31 cellular contexts compared by ENCODE assay signal in the genomic region with DNA sequence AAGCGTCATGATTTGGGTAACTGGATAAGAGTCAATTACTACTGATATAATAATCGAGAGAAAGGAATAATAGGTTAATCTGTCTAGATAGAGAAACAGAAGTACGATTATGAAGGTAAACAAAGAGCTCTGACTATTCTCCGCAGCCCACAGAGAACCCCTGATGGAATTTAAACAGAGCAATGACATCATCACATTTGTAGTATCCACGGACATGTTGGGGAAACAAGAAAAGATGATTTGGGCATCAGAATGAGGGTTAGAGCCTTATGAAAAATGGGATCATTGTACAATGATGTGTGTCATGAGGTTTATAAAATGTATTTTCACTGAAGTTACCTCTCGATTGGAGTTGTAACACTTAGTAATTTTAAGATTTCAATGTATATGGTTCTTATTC.
DNase-seq lines count a peak whose midpoint lies in the region; ATAC-seq, FAIRE-seq and TF ChIP-seq lines count a peak whose summit lies in the region.
"Had no signal": no experiment of that assay in that cellular context is flagged by ENCODE, and none has a peak within 500 bp of the region (broad histone marks: within the 10 kb centered on the region; RNA-seq: fewer than 3 reads in every experiment).

No MANE protein-coding gene starts in this region.

- TF ChIP-seq EP300 in HepG2 (IDR thresholded peaks at IDR 0.05; ENCODE audit: low read depth in 2 of 2, low read length in 2 of 2) = no peak
- TF ChIP-seq EP300 in HepG2 (CRISPR knock-in tag; IDR thresholded peaks at IDR 0.05; ENCODE audit: borderline replicate concordance) = no peak

- no peak overlapping the region for H2AFZ ChIP-seq in HepG2 (ENCODE audit: low read length)

- no peaks in the 10 kb centered on the region for H3K27me3 ChIP-seq in HepG2 (ENCODE audit: control insufficient read depth in 1 of 2, insufficient read depth in 2 of 2, low read length in 2 of 2)
- H3K27me3 ChIP-seq in right lobe of liver = peaks cover 0 to 6% of the 10 kb centered on the region in 2 donors
- H3K27me3 ChIP-seq: BE2C; BLaER1; BLaER1 treated with 17β-estradiol and CSF1 and Interleukin-3, amounts not matched to agents 10 nM and 100 nM had no signal

- POLR2A ChIA-PET in HepG2 (lab: Yijun Ruan, JAX) (no interaction called here), HEK293 (lab: Yijun Ruan, JAX) (no interaction called here)

- TF ChIP-seq CTCF in HepG2 (CRISPR knock-in tag; IDR thresholded peaks at IDR 0.05) (no peak), right lobe of liver (IDR thresholded peaks at IDR 0.05) (no peak), HEK293 (tag by site-specific recombination; IDR thresholded peaks at IDR 0.05) (no peak)

- TF ChIP-seq POLR2A in HepG2 (IDR thresholded peaks at IDR 0.05; ENCODE audit: insufficient read depth in 1 of 2, low read depth in 2 of 2, low read length in 2 of 2) = no peak
- TF ChIP-seq POLR2A in right lobe of liver (IDR thresholded peaks at IDR 0.05) = no peak

- H3K36me3 ChIP-seq in HepG2 (replicated peaks in 1 of 2; ENCODE audit: control insufficient read depth in 1 of 2, insufficient read depth in 2 of 2, low read length in 2 of 2) (no peaks in the 10 kb centered on the region), right lobe of liver (no peaks in the 10 kb centered on the region), HEK293 (ENCODE audit: control insufficient read depth in 2 of 2, insufficient read depth in 1 of 2, low read length in 2 of 2) (no peaks in the 10 kb centered on the region)
- H3K36me3 ChIP-seq: BE2C; BLaER1; BLaER1 treated with 17β-estradiol and CSF1 and Interleukin-3, amounts not matched to agents 10 nM and 100 nM had no signal

- H3K9me3 ChIP-seq in HepG2 (ENCODE audit: low read length) = no peaks in the 10 kb centered on the region
- H3K9me3 ChIP-seq in right lobe of liver = no peaks in the 10 kb centered on the region
- H3K9me3 ChIP-seq in HEK293 (ENCODE audit: control insufficient read depth, insufficient read depth, low read depth, low read length) = no peaks in the 10 kb centered on the region
- H3K9me3 ChIP-seq: A549; BE2C; BLaER1; BLaER1 treated with 17β-estradiol and CSF1 and Interleukin-3, amounts not matched to agents 10 nM and 100 nM; Caco-2 had no signal

- CTCF ChIA-PET in HepG2 (lab: Yijun Ruan, JAX; ENCODE audit: low intra/inter-chr PET ratio, low total read pairs) (no interaction called here), HEK293 (lab: Yijun Ruan, JAX) (no interaction called here)

- DNase-seq in HepG2 (ENCODE audit: low spot score) (no peak), right lobe of liver (no peak), activated T-cell treated with anti-CD3 and anti-CD28 coated beads for 4 hours (no peak)
- DNase-seq: 8988T; ACHN; AML-193; BE2C; C1 segment of cervical spinal cord; Caco-2; Calu3; CD4-positive, alpha-beta memory T cell; CD4-positive, alpha-beta T cell; CD4-positive, CD25-positive, alpha-beta regulatory T cell; CD8-positive, alpha-beta memory T cell; CD8-positive, alpha-beta T cell; COR-L47; DMS 273 treated with DMSO at 0.1 percent for 48 hours; DMS153; DMS53; DMS79; DMS79 treated with DMSO at 0.1 percent for 48 hours; DND-41; EL had no signal

- intact Hi-C loops in HepG2 (cut with micrococcal nuclease; ENCODE audit: unreplicated experiment) = no loop called here
- intact Hi-C loops in right lobe of liver (cut with DNase I) = no loop called here

- no peak for FAIRE-seq in HepG2 (lab: Jason Lieb, UNC)
- FAIRE-seq: A204.1, A549, D721Med had no signal

- H4K20me1 ChIP-seq in HepG2 (ENCODE audit: insufficient read depth, low read length) = no peaks in the 10 kb centered on the region
- H4K20me1 ChIP-seq: BLaER1; BLaER1 treated with 17β-estradiol and CSF1 and Interleukin-3, amounts not matched to agents 10 nM and 100 nM had no signal

- TF ChIP-seq RAD21 in HepG2 (CRISPR knock-in tag; IDR thresholded peaks at IDR 0.05) = no peak

- H3K79me2 ChIP-seq in HepG2 (ENCODE audit: insufficient read depth, low read length) = no peaks in the 10 kb centered on the region

- no peak overlapping the region for H3K9ac ChIP-seq in HepG2 (ENCODE audit: insufficient read depth, low read depth, low read length)
- H3K9ac ChIP-seq: BLaER1; BLaER1 treated with 17β-estradiol and CSF1 and Interleukin-3, amounts not matched to agents 10 nM and 100 nM had no signal

- in situ Hi-C loops in HepG2 (cut with HindIII; ENCODE audit: extremely low pct_ligation_motif_present, low pct_unique_long_range_greater_than_20kb) = loop anchor here (10.0 kb wide), 1 partner anchor 973 kb away; no protein-coding TSS in a partner anchor

- no peak overlapping the region for H3K4me2 ChIP-seq in HepG2 (ENCODE audit: low read depth, low read length)
- H3K4me2 ChIP-seq: A549; BLaER1; BLaER1 treated with 17β-estradiol and CSF1 and Interleukin-3, amounts not matched to agents 10 nM and 100 nM had no signal

- ATAC-seq in HepG2 = no peak
- ATAC-seq in right lobe of liver = no peak
- ATAC-seq: A549; CD8-positive, alpha-beta T cell had no signal

- H3K4me1 ChIP-seq in HepG2 (ENCODE audit: insufficient read depth, low read length) = no peaks in the 10 kb centered on the region
- no peaks in the 10 kb centered on the region for H3K4me1 ChIP-seq in right lobe of liver
- no peaks in the 10 kb centered on the region for H3K4me1 ChIP-seq in HEK293 (ENCODE audit: control insufficient read depth, insufficient read depth, low read length)
- H3K4me1 ChIP-seq: A549; BE2C; BLaER1; BLaER1 treated with 17β-estradiol and CSF1 and Interleukin-3, amounts not matched to agents 10 nM and 100 nM; Caco-2 had no signal

- H3K27ac ChIP-seq in HepG2 (ENCODE audit: extremely low read length, insufficient read depth, low read length) = no peak overlapping the region
- H3K27ac ChIP-seq in right lobe of liver = no peak overlapping the region
- no peak overlapping the region for H3K27ac ChIP-seq in HEK293 (ENCODE audit: extremely low read depth, low read depth, low read length)
- H3K27ac ChIP-seq: 22Rv1; A549; BLaER1; BLaER1 treated with 17β-estradiol and CSF1 and Interleukin-3, amounts not matched to agents 10 nM and 100 nM; C4-2B had no signal

- WGBS in HepG2 (ENCODE audit: low lambda C conversion rate) = 2% methylated on average over 6 of the region's 6 CpGs
- 62% methylated on average over 6 of the region's 6 CpGs for WGBS in right lobe of liver (ENCODE audit: insufficient coverage, low coverage, low lambda C conversion rate, missing lambda C conversion rate)

- no TSS peak for BruUV-seq in HepG2 (replicated peaks; lab: Mats Ljungman, UMichigan)

- H3K4me3 ChIP-seq in HepG2 (replicated peaks in 1 of 3; ENCODE audit: insufficient read depth in 1 of 3, low read depth in 2 of 3, low read length in 3 of 3) (no peak overlapping the region), right lobe of liver (no peak overlapping the region), HEK293 (ENCODE audit: low read depth, low read length) (no peak overlapping the region)
- H3K4me3 ChIP-seq: A549; BLaER1; BLaER1 treated with 17β-estradiol and CSF1 and Interleukin-3, amounts not matched to agents 10 nM and 100 nM had no signal

TF ChIP-seq in HepG2, 621 proteins besides CTCF, POLR2A, EP300 and RAD21:
- peak; percentile 51; the same call in 1 of the 2 replicates for TF ChIP-seq CREB1 (IDR thresholded peaks at IDR 0.05)
- no peak for TF ChIP-seq CREB1 (CRISPR knock-in tag; IDR thresholded peaks at IDR 0.05)
- TF ChIP-seq GABPB1 (CRISPR knock-in tag; IDR thresholded peaks at IDR 0.05) = no peak
- TF ChIP-seq YY1 (IDR thresholded peaks at IDR 0.05; ENCODE audit: insufficient read depth, insufficient replicate concordance, low read depth, low read length) = no peak
- TF ChIP-seq ATF7 (IDR thresholded peaks at IDR 0.05) = peak; percentile 88
- TF ChIP-seq ATF7 (CRISPR knock-in tag; IDR thresholded peaks at IDR 0.05) = no peak
- no peak for TF ChIP-seq TFDP1 (CRISPR knock-in tag; IDR thresholded peaks at IDR 0.05; ENCODE audit: borderline replicate concordance)
TF ChIP-seq in HepG2: peak in this region for 2.

TF ChIP-seq in HEK293, 187 proteins besides CTCF, POLR2A, EP300 and RAD21 (continues in another document):
- TF ChIP-seq YY2 (tag by site-specific recombination; IDR thresholded peaks at IDR 0.05) (no peak), ZNF292 (tag by site-specific recombination; IDR thresholded peaks at IDR 0.05; ENCODE audit: borderline replicate concordance, low read depth) (no peak), ZNF280D (tag by site-specific recombination; IDR thresholded peaks at IDR 0.05) (no peak), ATF2 (tag by site-specific recombination; IDR thresholded peaks at IDR 0.05; ENCODE audit: low read depth) (0 out of 2 replicates have a peak, but pooled peaks have one; percentile 41), ZNF157 (tag by site-specific recombination; IDR thresholded peaks at IDR 0.05) (no peak)

Comparison
In these comparisons a context has a peak if more than half of its experiments do, and no peak if none do; other contexts are left out.
1. Of the 63 proteins assayed by ChIP-seq in both HepG2 and HEK293: peak only in HepG2: none; only in HEK293: ATF2; in both: none; in neither: 62.